Comparison of ENCODE assay signal across 11 cellular contexts in the genomic region with DNA sequence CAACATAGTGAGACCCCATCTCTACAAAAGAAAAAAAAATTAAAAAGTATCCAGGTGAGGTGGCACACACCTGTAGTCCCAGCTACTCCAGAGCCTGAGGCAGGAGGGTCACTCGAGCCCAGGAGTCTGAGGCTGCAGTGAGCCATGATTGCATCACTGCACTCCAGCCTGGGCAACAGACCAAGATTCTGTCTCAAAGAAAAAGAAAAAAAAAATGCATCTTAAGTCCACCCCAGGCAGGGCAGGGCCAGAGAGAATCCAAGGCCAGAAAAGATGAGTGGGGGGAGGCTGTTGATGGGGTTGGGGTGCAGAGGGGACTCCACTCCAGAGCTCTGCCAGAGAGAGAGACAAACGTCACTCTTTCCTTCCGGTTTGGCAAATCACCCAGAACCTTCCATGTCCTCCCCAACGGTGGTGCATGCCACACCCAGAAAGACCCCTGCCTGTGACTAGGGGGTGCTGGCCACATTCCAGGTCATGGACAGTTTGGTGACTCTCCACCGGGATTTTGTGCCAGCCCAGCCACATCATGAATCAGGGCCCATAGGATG. TPM values are rescaled to one million over a fixed set of nuclear protein-coding genes. Genes with fewer than 3 reads are reported as not detected.
DNase-seq lines count a peak whose midpoint lies in the region; ATAC-seq and TF ChIP-seq lines count a peak whose summit lies in the region.
"Had no signal": no experiment of that assay in that cellular context is flagged by ENCODE, and none has a peak within 500 bp of the region (broad histone marks: within the 10 kb centered on the region; RNA-seq: fewer than 3 reads in every experiment).

No MANE protein-coding gene starts in this region.

- ATAC-seq in body of pancreas (peak; percentile 82), right lobe of liver (peak; percentile 69 to 78 (median 74)), HG03139 (IDR thresholded peaks at IDR 0.05; ENCODE audit: unreplicated experiment) (no peak)

- POLR2A ChIA-PET in A673 (lab: Charles Lee; ENCODE audit: low non-redundant PET), result no interaction called here

- H3K36me3 ChIP-seq in A673 (ENCODE audit: insufficient read depth, low read length, poor library complexity, severe bottlenecking) (no peaks in the 10 kb centered on the region), body of pancreas (replicated peaks in 1 of 2; ENCODE audit: insufficient read depth in 1 of 2, low read depth in 2 of 2) (no peaks in the 10 kb centered on the region), right lobe of liver (no peaks in the 10 kb centered on the region), BE2C (no peaks in the 10 kb centered on the region)

- H3K27ac ChIP-seq in A673 (ENCODE audit: low read depth, low read length, poor library complexity, severe bottlenecking) (no peak overlapping the region), body of pancreas (peak overlapping the region; percentile 48 to 88 (median 77)), right lobe of liver (no peak overlapping the region)

- DNase-seq in A673 (ENCODE audit: low spot score) (peak; percentile 43), LHCN-M2 (ENCODE audit: low read depth) (peak; percentile 14), body of pancreas (peak; percentile 61 to 80 (median 72)), right lobe of liver (peak in 1 of 3 donors; percentile 67), BE2C (no peak), NCI-H526 treated with DMSO at 0.1 percent for 48 hours (lab: John Stamatoyannopoulos, UW) (no peak), lower leg skin (ENCODE audit: low spot score in 2 of 2) (no peak)
- DNase-seq: activated T-cell treated with anti-CD3 and anti-CD28 coated beads for 4 hours, MM.1S had no signal

- H3K4me1 ChIP-seq in A673 (ENCODE audit: insufficient read depth, low read length, poor library complexity, severe bottlenecking) (peaks cover 11% of the 10 kb centered on the region), body of pancreas (peaks cover 7% of the 10 kb centered on the region), right lobe of liver (peaks cover 0 to 5% (median 2%) of the 10 kb centered on the region in 4 donors), BE2C (no peaks in the 10 kb centered on the region)

- no TSS peak for BruUV-seq in A673 (replicated peaks; lab: Mats Ljungman, UMichigan)

- intact Hi-C loops in A673 (cut with micrococcal nuclease; ENCODE audit: unreplicated experiment), result no loop called here
- intact Hi-C loops in body of pancreas (cut with DNase I), result no loop called here
- intact Hi-C loops in right lobe of liver (cut with DNase I), result no loop called here
- intact Hi-C loops in lower leg skin (cut with DNase I; ENCODE audit: low total_unique reads), result no loop called here

- TF ChIP-seq CTCF in A673 (conservative IDR thresholded peaks at IDR 0.05; ENCODE audit: low read depth, low read length) (no peak), body of pancreas (IDR thresholded peaks at IDR 0.05) (no peak), right lobe of liver (IDR thresholded peaks at IDR 0.05) (no peak), BE2C (IDR thresholded peaks at IDR 0.05; ENCODE audit: low read depth, low read length) (no peak), lower leg skin (IDR thresholded peaks at IDR 0.05) (no peak)

- TF ChIP-seq POLR2A in body of pancreas (IDR thresholded peaks at IDR 0.05) (no peak), right lobe of liver (IDR thresholded peaks at IDR 0.05) (no peak), lower leg skin (IDR thresholded peaks at IDR 0.05) (no peak)

- 12 to 17% methylated on average over 4 to 5 of the region's 5 CpGs for WGBS in body of pancreas, 2 donors
- WGBS in right lobe of liver (ENCODE audit: insufficient coverage, low coverage, low lambda C conversion rate, missing lambda C conversion rate), result 10% methylated on average over 2 of the region's 5 CpGs
- WGBS in lower leg skin, 2 donors, result 9 to 18% methylated on average over 5 of the region's 5 CpGs

- no peak overlapping the region for H3K4me3 ChIP-seq in A673 (ENCODE audit: low read depth, low read length, poor library complexity, severe bottlenecking)
- H3K4me3 ChIP-seq in body of pancreas, result no peak overlapping the region
- no peak overlapping the region for H3K4me3 ChIP-seq in right lobe of liver
- no peak overlapping the region for H3K4me3 ChIP-seq in BE2C (ENCODE audit: low read depth, low read length)
- no peak overlapping the region for H3K4me3 ChIP-seq in lower leg skin (ENCODE audit: low read depth, poor library complexity, severe bottlenecking)

- H3K27me3 ChIP-seq in A673 (replicated peaks; ENCODE audit: insufficient read depth, low read depth, low read length, poor library complexity) (no peaks in the 10 kb centered on the region), body of pancreas (no peaks in the 10 kb centered on the region), right lobe of liver (no peaks in the 10 kb centered on the region), BE2C (no peaks in the 10 kb centered on the region)

- H3K9me3 ChIP-seq in A673 (ENCODE audit: low read depth, low read length, poor library complexity, severe bottlenecking) (no peaks in the 10 kb centered on the region), body of pancreas (no peaks in the 10 kb centered on the region), right lobe of liver (no peaks in the 10 kb centered on the region), BE2C (no peaks in the 10 kb centered on the region)

- CTCF ChIA-PET in A673 (lab: Charles Lee), result interaction anchor here (0.7 kb wide), 1 partner anchor 47 kb away, joined by 3 read pairs; no protein-coding TSS in a partner anchor

RNA-seq across cellular contexts. Expression of a gene that starts 0.4 kb away (rescaled TPM):
- total RNA-seq in A673 (2021) (not detected in 2 replicates), LHCN-M2 (2014; rRNA removed) (not detected in 2 replicates), body of pancreas (1 to 10 TPM; 5.7 to 9.2 TPM), right lobe of liver (1 to 10 TPM in 1 of 6 experiments, under 1 TPM in 5; 0.19 to 1.4 (median 0.33) TPM), lower leg skin (1 to 10 TPM in 3 of 4 donors, under 1 TPM in 1; 0.76 to 3.8 (median 1.9) TPM)
- polyA plus RNA-seq in LHCN-M2 (2012), result not detected
- polyA plus RNA-seq in BE2C (2012; ENCODE audit: insufficient read depth, insufficient read length, low read depth), result not detected

RNA-seq across cellular contexts. Expression of a gene that starts 11.3 kb away (rescaled TPM):
- total RNA-seq in A673 (2021) (not detected in 2 replicates), LHCN-M2 (2014; rRNA removed) (not detected in 2 replicates), body of pancreas (10 to 100 TPM in 1 of 2 donors, 1 to 10 TPM in 1; 3.6 to 12.2 TPM), right lobe of liver (10 to 100 TPM in 2 of 6 experiments, 1 to 10 TPM in 4; 2.3 to 28.1 (median 9.7) TPM), lower leg skin (under 1 TPM in 2 of 4 donors, not detected in 2; 0.23 to 0.29 TPM)
- polyA plus RNA-seq in LHCN-M2 (2012), result not detected
- polyA plus RNA-seq in BE2C (2012; ENCODE audit: insufficient read depth, insufficient read length, low read depth), result not detected
- polyA plus RNA-seq: neural cell had no signal

RNA-seq across cellular contexts. Expression of a gene that starts 19.5 kb away (rescaled TPM):
- total RNA-seq in A673 (2021) (not detected in 2 replicates), LHCN-M2 (2014; rRNA removed) (not detected in 2 replicates), body of pancreas (not detected), right lobe of liver (under 1 TPM in 4 of 6 experiments, not detected in 2; 0.13 to 0.97 (median 0.39) TPM), lower leg skin (not detected)
- polyA plus RNA-seq in LHCN-M2 (2012), result not detected
- not detected for polyA plus RNA-seq in BE2C (2012; ENCODE audit: insufficient read depth, insufficient read length, low read depth)
- polyA plus RNA-seq: neural cell had no signal

RNA-seq across cellular contexts. Expression of a gene that starts 46.0 kb away (rescaled TPM):
- total RNA-seq in A673 (2021) (1.6 and 3.9 TPM in 2 replicates), LHCN-M2 (2014; rRNA removed) (not detected in 2 replicates), body of pancreas (10 to 100 TPM; 24.1 to 70.9 TPM), right lobe of liver (10 to 100 TPM in 3 of 6 experiments, 1 to 10 TPM in 3; 4.7 to 11.6 (median 9.8) TPM), lower leg skin (1 to 10 TPM; 6.5 to 7.9 (median 7.2) TPM)
- not detected for polyA plus RNA-seq in LHCN-M2 (2012)
- 4.5 TPM for polyA plus RNA-seq in BE2C (2012; ENCODE audit: insufficient read depth, insufficient read length, low read depth)

RNA-seq across cellular contexts. Expression of a gene that starts 52.8 kb away (rescaled TPM):
- total RNA-seq in A673 (2021), result 290 and 298 TPM in 2 replicates
- total RNA-seq in LHCN-M2 (2014; rRNA removed), result 172 and 188 TPM in 2 replicates
- polyA plus RNA-seq in LHCN-M2 (2012), result 515 TPM
- total RNA-seq in body of pancreas, result 10 to 100 TPM; 31.6 to 79.1 TPM
- 100 to 1,000 TPM; 108 to 161 (median 157) TPM for total RNA-seq in right lobe of liver
- polyA plus RNA-seq in BE2C (2012; ENCODE audit: insufficient read depth, insufficient read length, low read depth), result 1,009 TPM
- 100 to 1,000 TPM; 123 to 215 (median 163) TPM for total RNA-seq in lower leg skin

Comparison
In these comparisons a context has a peak if more than half of its experiments do, and no peak if none do; other contexts are left out.
1. DNase-seq: peak in A673 (single experiment), LHCN-M2 (single experiment) and body of pancreas (4 of 4); none in BE2C (single experiment), NCI-H526 treated with DMSO at 0.1 percent for 48 hours (single experiment) and lower leg skin (0 of 2).
2. H3K27ac ChIP-seq: peak in body of pancreas (4 of 4); none in A673 (single experiment) and right lobe of liver (0 of 3).